In genomic region chr11:48207881-48208280, GRCh38 we compare ENCODE assay signal across 1 cellular context.
TF ChIP-seq lines count a peak whose summit lies in the region.

No MANE protein-coding gene starts in this region.

TF ChIP-seq in HepG2, 621 proteins besides CTCF, POLR2A, EP300 and RAD21 (continued from another document):
- TF ChIP-seq ZNF331 (CRISPR knock-in tag; IDR thresholded peaks at IDR 0.05), result no peak
- peak in 1 of 2 experiments; percentile 57; a peak in 2 of 4 replicates for TF ChIP-seq MAFK (conservative IDR thresholded peaks at IDR 0.05 in 1 of 2, IDR thresholded peaks at IDR 0.05 in 1 of 2; ENCODE audit: low read length in 2 of 2)
